Comparison of ENCODE assay signal across 25 cellular contexts in genomic region chr12:57623811-57624390, GRCh38. TPM values are rescaled to one million over a fixed set of nuclear protein-coding genes. Genes with fewer than 3 reads are reported as not detected.
DNase-seq lines count a peak whose midpoint lies in the region; ATAC-seq and TF ChIP-seq lines count a peak whose summit lies in the region.
"Had no signal": no experiment of that assay in that cellular context is flagged by ENCODE, and none has a peak within 500 bp of the region (broad histone marks: within the 10 kb centered on the region; RNA-seq: fewer than 3 reads in every experiment).

No MANE protein-coding gene starts in this region.

- intact Hi-C loops in A673 (cut with micrococcal nuclease; ENCODE audit: unreplicated experiment) (loop anchor here (2.0 kb wide), 1 partner anchor 163 kb away; no protein-coding TSS in a partner anchor), Panc1 (cut with micrococcal nuclease; ENCODE audit: unreplicated experiment) (loop anchor here (5.0 kb wide), 1 partner anchor 167 kb away; the partner anchor contains the start of genes GLI1 and INHBE), sigmoid colon (cut with DNase I) (loop anchor here (5.0 kb wide), 1 partner anchor 68 kb away; the partner anchor contains the start of gene OS9)

- H3K36me3 Mint-ChIP-seq in activated naive CD8-positive, alpha-beta T cell treated with anti-CD3 and anti-CD28 coated beads for 36 hours, result no peaks in the 10 kb centered on the region

- no peaks in the 10 kb centered on the region for H3K79me2 ChIP-seq in hepatocyte

- no peak overlapping the region for H3K4me3 Mint-ChIP-seq in activated naive CD8-positive, alpha-beta T cell treated with anti-CD3 and anti-CD28 coated beads for 36 hours
- H3K4me3 Mint-ChIP-seq: CD8-positive, alpha-beta memory T cell had no signal

- no peaks in the 10 kb centered on the region for H4K20me1 ChIP-seq in hepatocyte (ENCODE audit: insufficient read depth, poor library complexity, severe bottlenecking)

- TF ChIP-seq EP300 in sigmoid colon (IDR thresholded peaks at IDR 0.05), result no peak

- H3K4me1 ChIP-seq in A673 (ENCODE audit: insufficient read depth, low read length, poor library complexity, severe bottlenecking) (peaks cover 7% of the 10 kb centered on the region), Panc1 (ENCODE audit: control insufficient read depth, insufficient read depth, low read length) (peaks cover 13% of the 10 kb centered on the region), sigmoid colon (peaks cover 0 to 25% (median 21%) of the 10 kb centered on the region in 4 donors), hepatocyte (ENCODE audit: insufficient read depth) (peaks cover 13% of the 10 kb centered on the region)
- H3K4me1 ChIP-seq: BE2C had no signal

- H3K27me3 Mint-ChIP-seq in activated naive CD8-positive, alpha-beta T cell treated with anti-CD3 and anti-CD28 coated beads for 36 hours, result peaks cover 93% of the 10 kb centered on the region

- H3K27me3 ChIP-seq in A673 (replicated peaks; ENCODE audit: insufficient read depth, low read depth, low read length, poor library complexity), result peaks cover 13% of the 10 kb centered on the region
- no peaks in the 10 kb centered on the region for H3K27me3 ChIP-seq in Panc1 (ENCODE audit: control insufficient read depth, insufficient read depth, low read length)
- peaks cover 0 to 81% (median 11%) of the 10 kb centered on the region in 3 donors for H3K27me3 ChIP-seq in sigmoid colon
- peaks cover 100% of the 10 kb centered on the region for H3K27me3 ChIP-seq in hepatocyte

- no peak for TF ChIP-seq POLR2A in sigmoid colon (IDR thresholded peaks at IDR 0.05)

- H3K4me3 ChIP-seq in A673 (ENCODE audit: low read depth, low read length, poor library complexity, severe bottlenecking), result no peak overlapping the region
- no peak overlapping the region for H3K4me3 ChIP-seq in Panc1 (ENCODE audit: low read depth in 2 of 2, low read length in 2 of 2)
- no peak overlapping the region for H3K4me3 ChIP-seq in sigmoid colon
- no peak overlapping the region for H3K4me3 ChIP-seq in hepatocyte

- peaks cover 19% of the 10 kb centered on the region for H3K4me1 Mint-ChIP-seq in activated naive CD8-positive, alpha-beta T cell treated with anti-CD3 and anti-CD28 coated beads for 36 hours

- H3K27ac ChIP-seq in A673 (ENCODE audit: low read depth, low read length, poor library complexity, severe bottlenecking), result no peak overlapping the region
- no peak overlapping the region for H3K27ac ChIP-seq in Panc1 (ENCODE audit: low read length)
- H3K27ac ChIP-seq in sigmoid colon, result no peak overlapping the region
- H3K27ac ChIP-seq in hepatocyte, result no peak overlapping the region
- H3K27ac ChIP-seq: KMS-11 had no signal

- POLR2A ChIA-PET in A673 (lab: Charles Lee; ENCODE audit: low non-redundant PET) (no interaction called here), Panc1 (lab: Charles Lee) (interaction anchor here (0.6 kb wide), 1 partner anchor 51 kb away, joined by 6 read pairs; no protein-coding TSS in a partner anchor)

- no peak overlapping the region for H3K4me2 ChIP-seq in hepatocyte
- H3K4me2 ChIP-seq: KMS-11 had no signal

- H2AFZ ChIP-seq in hepatocyte, result no peak overlapping the region

- BruUV-seq in A673 (replicated peaks; lab: Mats Ljungman, UMichigan) (TSS peak; percentile 32), Panc1 (replicated peaks; lab: Mats Ljungman, UMichigan) (TSS peak; percentile 64)

- no peaks in the 10 kb centered on the region for H3K9me3 Mint-ChIP-seq in activated naive CD8-positive, alpha-beta T cell treated with anti-CD3 and anti-CD28 coated beads for 36 hours
- H3K9me3 Mint-ChIP-seq: CD8-positive, alpha-beta memory T cell had no signal

- H3K27ac Mint-ChIP-seq in activated naive CD8-positive, alpha-beta T cell treated with anti-CD3 and anti-CD28 coated beads for 36 hours, result no peak overlapping the region
- H3K27ac Mint-ChIP-seq: CD14-positive monocyte; CD8-positive, alpha-beta memory T cell had no signal

- 47 to 63% methylated on average over 5 of the region's 5 CpGs for WGBS in sigmoid colon, 2 donors
- 85% methylated on average over 5 of the region's 5 CpGs for WGBS in hepatocyte (ENCODE audit: low lambda C conversion rate, missing lambda C conversion rate)

- TF ChIP-seq CTCF in A673 (conservative IDR thresholded peaks at IDR 0.05; ENCODE audit: low read depth, low read length), result no peak
- TF ChIP-seq CTCF in Panc1 (IDR thresholded peaks at IDR 0.05), result no peak
- TF ChIP-seq CTCF in sigmoid colon (IDR thresholded peaks at IDR 0.05), result no peak
- no peak for TF ChIP-seq CTCF in hepatocyte (IDR thresholded peaks at IDR 0.05; ENCODE audit: poor library complexity)

- CTCF ChIA-PET in A673 (lab: Charles Lee) (no interaction called here), Panc1 (lab: Charles Lee) (no interaction called here)

- DNase-seq in A673 (ENCODE audit: low spot score) (no peak), Panc1 (ENCODE audit: low read depth, low spot score) (no peak), islet precursor cell (peak; percentile 42), sigmoid colon (peak; percentile 35), hepatocyte (ENCODE audit: low spot score) (no peak)
- DNase-seq in activated naive CD8-positive, alpha-beta T cell treated with anti-CD3 and anti-CD28 coated beads for 36 hours, result no peak
- DNase-seq: ACHN; BE2C; CD8-positive, alpha-beta memory T cell; DMS 273 treated with DMSO at 0.1 percent for 48 hours; DMS79; GF-D8; IMR-90; MM.1S; NCI-H2029; NCI-H446 treated with DMSO at 0.1 percent for 48 hours; NCI-H526; NCI-H82; NK-92 treated with Interleukin-12 subunit alpha and Interleukin-12 subunit beta, amount 100 ng/mL, for 24 hours; PC-3; Right ventricle myocardium superior; RPMI8226 had no signal

- H3K9me2 ChIP-seq in hepatocyte (replicated peaks; ENCODE audit: insufficient read depth), result no peaks in the 10 kb centered on the region

- ATAC-seq in Panc1 (no peak), GM21360 (IDR thresholded peaks at IDR 0.05; ENCODE audit: unreplicated experiment) (no peak)
- ATAC-seq: PC-3 had no signal

- H3K9me3 ChIP-seq in A673 (ENCODE audit: low read depth, low read length, poor library complexity, severe bottlenecking) (no peaks in the 10 kb centered on the region), Panc1 (ENCODE audit: control insufficient read depth, insufficient read depth, low read depth, low read length) (no peaks in the 10 kb centered on the region), sigmoid colon (no peaks in the 10 kb centered on the region), hepatocyte (ENCODE audit: low read depth) (no peaks in the 10 kb centered on the region)
- H3K9me3 ChIP-seq: BE2C had no signal

- in situ Hi-C loops in Panc1 (cut with HindIII; ENCODE audit: low pct_unique_long_range_greater_than_20kb, low sequenced_read_pairs), result no loop called here

- peaks cover 14% of the 10 kb centered on the region for H3K36me3 ChIP-seq in A673 (ENCODE audit: insufficient read depth, low read length, poor library complexity, severe bottlenecking)
- no peaks in the 10 kb centered on the region for H3K36me3 ChIP-seq in Panc1 (ENCODE audit: control insufficient read depth, insufficient read depth, low read length)
- H3K36me3 ChIP-seq in sigmoid colon, result peaks cover 0 to 22% (median 4%) of the 10 kb centered on the region in 4 donors
- H3K36me3 ChIP-seq in hepatocyte (replicated peaks; ENCODE audit: insufficient read depth, low read depth), result no peaks in the 10 kb centered on the region

RNA-seq across cellular contexts. Expression of gene B4GALNT1, which starts 9.1 kb away (rescaled TPM):
- total RNA-seq in A673 (2021) (34.5 and 39.0 TPM in 2 replicates), Panc1 (2021; ENCODE audit: unreplicated experiment) (48.6 TPM), sigmoid colon (1 to 10 TPM in 3 of 4 donors, under 1 TPM in 1; 0.99 to 4.4 (median 3.3) TPM), hepatocyte (0.24 and 0.97 TPM in 2 replicates)
- polyA plus RNA-seq in Panc1 (2012; ENCODE audit: insufficient read length), result 44.0 TPM
- polyA plus RNA-seq in sigmoid colon (1 to 10 TPM in 1 of 3 donors, not detected in 2; 2.7 TPM), hepatocyte (0.97 and 1.2 TPM in 2 replicates)
- total RNA-seq in activated naive CD8-positive, alpha-beta T cell treated with anti-CD3 and anti-CD28 coated beads for 36 hours, result 1 to 10 TPM; 1.5 TPM
- polyA plus RNA-seq: CD14-positive monocyte; CD8-positive, alpha-beta memory T cell had no signal

RNA-seq across cellular contexts. Expression of gene ARHGEF25, which starts 12.7 kb away (rescaled TPM):
- total RNA-seq in A673 (2021), result 20.9 and 32.5 TPM in 2 replicates
- 10.5 TPM for total RNA-seq in Panc1 (2021; ENCODE audit: unreplicated experiment)
- 25.5 TPM for polyA plus RNA-seq in Panc1 (2012; ENCODE audit: insufficient read length)
- 100 to 1,000 TPM in 3 of 4 donors, 10 to 100 TPM in 1; 99.4 to 140 (median 113) TPM for total RNA-seq in sigmoid colon
- polyA plus RNA-seq in sigmoid colon, result 10 to 100 TPM in 2 of 3 donors, 1 to 10 TPM in 1; 5.8 to 22.8 (median 18.2) TPM
- total RNA-seq in activated naive CD8-positive, alpha-beta T cell treated with anti-CD3 and anti-CD28 coated beads for 36 hours, result 1 to 10 TPM; 1.9 to 2.2 TPM
- total RNA-seq in hepatocyte, result 9.0 and 12.6 TPM in 2 replicates
- polyA plus RNA-seq in hepatocyte, result 0.29 and 1.3 TPM in 2 replicates
- polyA plus RNA-seq: CD14-positive monocyte; CD8-positive, alpha-beta memory T cell had no signal

RNA-seq across cellular contexts. Expression of gene DTX3, which starts 19.3 kb away (rescaled TPM):
- 61.7 and 65.9 TPM in 2 replicates for total RNA-seq in A673 (2021)
- 37.8 TPM for total RNA-seq in Panc1 (2021; ENCODE audit: unreplicated experiment)
- polyA plus RNA-seq in Panc1 (2012; ENCODE audit: insufficient read length), result 55.1 TPM
- 10 to 100 TPM; 42.9 to 68.4 (median 50.7) TPM for total RNA-seq in sigmoid colon
- polyA plus RNA-seq in sigmoid colon, result 10 to 100 TPM in 1 of 3 donors, 1 to 10 TPM in 2; 1.2 to 12.5 (median 8.4) TPM
- total RNA-seq in activated naive CD8-positive, alpha-beta T cell treated with anti-CD3 and anti-CD28 coated beads for 36 hours, result 10 to 100 TPM; 18.9 to 20.2 TPM
- total RNA-seq in hepatocyte, result 17.7 and 19.9 TPM in 2 replicates
- polyA plus RNA-seq in hepatocyte, result 31.2 and 42.9 TPM in 2 replicates

RNA-seq across cellular contexts. Expression of gene PIP4K2C, which starts 32.9 kb away (rescaled TPM):
- total RNA-seq in A673 (2021), result 34.9 and 35.4 TPM in 2 replicates
- 62.6 TPM for total RNA-seq in Panc1 (2021; ENCODE audit: unreplicated experiment)
- polyA plus RNA-seq in Panc1 (2012; ENCODE audit: insufficient read length), result 41.7 TPM
- total RNA-seq in sigmoid colon, result 10 to 100 TPM; 13.3 to 22.8 (median 18.4) TPM
- 10 to 100 TPM; 21.0 to 30.5 (median 28.6) TPM for polyA plus RNA-seq in sigmoid colon
- total RNA-seq in activated naive CD8-positive, alpha-beta T cell treated with anti-CD3 and anti-CD28 coated beads for 36 hours, result 10 to 100 TPM; 17.1 to 18.5 TPM
- 30.0 and 41.6 TPM in 2 replicates for total RNA-seq in hepatocyte
- 32.3 and 34.2 TPM in 2 replicates for polyA plus RNA-seq in hepatocyte

Comparison
In these comparisons a context has a peak if more than half of its experiments do, and no peak if none do; other contexts are left out.
1. DNase-seq: peak in islet precursor cell (single experiment) and sigmoid colon (single experiment); none in A673 (single experiment), Panc1 (single experiment), activated naive CD8-positive, alpha-beta T cell treated with anti-CD3 and anti-CD28 coated beads for 36 hours (single experiment) and hepatocyte (single experiment).